8 cellular contexts compared by ENCODE assay signal in genomic region chr15:58957101-58957973, GRCh38. TPM values are rescaled to one million over a fixed set of nuclear protein-coding genes. Genes with fewer than 3 reads are reported as not detected.
DNase-seq lines count a peak whose midpoint lies in the region; ATAC-seq and TF ChIP-seq lines count a peak whose summit lies in the region.

No MANE protein-coding gene starts in this region.

- H3K27me3 ChIP-seq in CD8-positive, alpha-beta memory T cell (ENCODE audit: insufficient read depth, low read length, poor library complexity, severe bottlenecking), result no peaks in the 10 kb centered on the region

- peaks cover 1 to 9% (median 4%) of the 10 kb centered on the region in 3 donors for H3K4me1 Mint-ChIP-seq in CD8-positive, alpha-beta memory T cell
- no peaks in the 10 kb centered on the region for H3K4me1 Mint-ChIP-seq in glutamatergic neuron (ENCODE audit: low read depth, unreplicated experiment)

- no peak overlapping the region for H3K27ac ChIP-seq in CD8-positive, alpha-beta memory T cell (ENCODE audit: low read depth, low read length)

- no peaks in the 10 kb centered on the region for H3K36me3 ChIP-seq in CD8-positive, alpha-beta memory T cell (ENCODE audit: insufficient read depth, low read length)

- H3K4me3 ChIP-seq in CD8-positive, alpha-beta memory T cell (ENCODE audit: low read length), result no peak overlapping the region

- H3K36me3 Mint-ChIP-seq in CD8-positive, alpha-beta memory T cell, result no peaks in the 10 kb centered on the region
- no peaks in the 10 kb centered on the region for H3K36me3 Mint-ChIP-seq in glutamatergic neuron (ENCODE audit: unreplicated experiment)

- in situ Hi-C loops in SK-MEL-5 (cut with HindIII; ENCODE audit: low pct_unique_long_range_greater_than_20kb, low sequenced_read_pairs), result no loop called here

- peaks cover 0 to 4% of the 10 kb centered on the region in 2 donors for H3K27me3 Mint-ChIP-seq in CD8-positive, alpha-beta memory T cell
- no peaks in the 10 kb centered on the region for H3K27me3 Mint-ChIP-seq in glutamatergic neuron (ENCODE audit: unreplicated experiment)

- ATAC-seq in GM21528 (IDR thresholded peaks at IDR 0.05; ENCODE audit: low FRiP score, unreplicated experiment), result peak; percentile 73
- ATAC-seq in HG02763 (IDR thresholded peaks at IDR 0.05; ENCODE audit: unreplicated experiment), result no peak

- CTCF ChIA-PET in CD8-positive, alpha-beta memory T cell (lab: Charles Lee), result interaction anchor here (0.6 to 3.8 kb wide), 9 partner anchors 11 to 729 kb away, joined by 3 to 16 read pairs (median 3); no protein-coding TSS in a partner anchor

- peak; percentile 73 for TF ChIP-seq CTCF in glutamatergic neuron (IDR thresholded peaks at IDR 0.05; ENCODE audit: partially characterized antibody, unreplicated experiment)

- DNase-seq in CD8-positive, alpha-beta memory T cell, result peak; percentile 26 to 62 (median 50)
- DNase-seq in NCI-H1105 (lab: John Stamatoyannopoulos, UW), result peak; percentile 50
- peak; percentile 86 for DNase-seq in SK-MEL-5 (ENCODE audit: low read depth, low spot score)
- DNase-seq in activated effector memory CD4-positive, alpha-beta T cell treated with anti-CD3 and anti-CD28 coated beads, Interleukin-2, amount 50 U/mL, for 16 hours, result peak; percentile 76
- DNase-seq in glutamatergic neuron, result peak; percentile 48
- DNase-seq in renal cortical epithelial cell (ENCODE audit: low read depth), result peak; percentile 54

- H3K4me3 Mint-ChIP-seq in CD8-positive, alpha-beta memory T cell, result no peak overlapping the region
- no peak overlapping the region for H3K4me3 Mint-ChIP-seq in glutamatergic neuron (ENCODE audit: unreplicated experiment)

- H3K4me1 ChIP-seq in CD8-positive, alpha-beta memory T cell (ENCODE audit: insufficient read depth, low read length), result no peaks in the 10 kb centered on the region

- no peaks in the 10 kb centered on the region for H3K9me3 Mint-ChIP-seq in CD8-positive, alpha-beta memory T cell
- no peaks in the 10 kb centered on the region for H3K9me3 Mint-ChIP-seq in glutamatergic neuron (ENCODE audit: unreplicated experiment)

- no peaks in the 10 kb centered on the region for H3K9me3 ChIP-seq in CD8-positive, alpha-beta memory T cell (ENCODE audit: low read length)

- POLR2A ChIA-PET in CD8-positive, alpha-beta memory T cell (lab: Charles Lee), result interaction anchor here (0.6 kb wide), 1 partner anchor 26 kb away, joined by 3 read pairs; no protein-coding TSS in a partner anchor

- H3K27ac Mint-ChIP-seq in CD8-positive, alpha-beta memory T cell, result peak overlapping the region in 1 of 8 donors; percentile 58
- H3K27ac Mint-ChIP-seq in glutamatergic neuron (ENCODE audit: unreplicated experiment), result no peak overlapping the region

RNA-seq across cellular contexts. Expression of gene SLTM, which starts 23.9 kb away (rescaled TPM):
- total RNA-seq in CD8-positive, alpha-beta memory T cell, result 100 to 1,000 TPM; 111 to 113 TPM
- 91.5 TPM for polyA plus RNA-seq in CD8-positive, alpha-beta memory T cell
- total RNA-seq in SK-MEL-5 (2014; rRNA removed; shearing (Covaris generic)), result 59.6 and 72.0 TPM in 2 replicates
- 68.4 and 76.5 TPM in 2 replicates for polyA plus RNA-seq in SK-MEL-5 (2015; cell fraction: cytosol; rRNA removed)
- polyA plus RNA-seq in SK-MEL-5 (2015; cell fraction: nucleus; rRNA removed), result 227 and 246 TPM in 2 replicates
- total RNA-seq in glutamatergic neuron (ENCODE audit: unreplicated experiment), result 76.7 TPM
- total RNA-seq in renal cortical epithelial cell, result 37.5 and 124 TPM in 2 replicates

RNA-seq across cellular contexts. Expression of gene RNF111, which starts 30.1 kb away (rescaled TPM):
- 10 to 100 TPM; 24.8 to 26.9 TPM for total RNA-seq in CD8-positive, alpha-beta memory T cell
- polyA plus RNA-seq in CD8-positive, alpha-beta memory T cell, result 14.8 TPM
- 19.9 and 25.1 TPM in 2 replicates for total RNA-seq in SK-MEL-5 (2014; rRNA removed; shearing (Covaris generic))
- 12.2 and 16.9 TPM in 2 replicates for polyA plus RNA-seq in SK-MEL-5 (2015; cell fraction: cytosol; rRNA removed)
- 26.9 and 30.3 TPM in 2 replicates for polyA plus RNA-seq in SK-MEL-5 (2015; cell fraction: nucleus; rRNA removed)
- total RNA-seq in glutamatergic neuron (ENCODE audit: unreplicated experiment), result 57.4 TPM
- 11.3 and 39.6 TPM in 2 replicates for total RNA-seq in renal cortical epithelial cell
